10 cellular contexts compared by ENCODE assay signal in genomic region chr14:92655372-92655771, GRCh38.
DNase-seq lines count a peak whose midpoint lies in the region; ATAC-seq and TF ChIP-seq lines count a peak whose summit lies in the region.
"Had no signal": no experiment of that assay in that cellular context is flagged by ENCODE, and none has a peak within 500 bp of the region (broad histone marks: within the 10 kb centered on the region; RNA-seq: fewer than 3 reads in every experiment).

No MANE protein-coding gene starts in this region.

- POLR2A ChIA-PET in T-cell (lab: Charles Lee) = no interaction called here

- H3K9me3 ChIP-seq in esophagus squamous epithelium (no peaks in the 10 kb centered on the region), WERI-Rb-1 (ENCODE audit: severe bottlenecking) (no peaks in the 10 kb centered on the region)
- H3K9me3 ChIP-seq: mucosa of descending colon, thyroid gland had no signal

- H3K9me3 Mint-ChIP-seq in T-helper 2 cell treated with Interferon-gamma antibody and Interleukin-4, amounts not matched to agents 5 μg/mL and 100 μg/mL, for 36 hours = no peaks in the 10 kb centered on the region
- H3K9me3 Mint-ChIP-seq in T-cell = no peaks in the 10 kb centered on the region
- no peaks in the 10 kb centered on the region for H3K9me3 Mint-ChIP-seq in stimulated activated naive CD8-positive, alpha-beta T cell treated with anti-CD3 and anti-CD28 coated beads, Interleukin-15, Interleukin-2, amounts not matched to agents 100 ng/mL and 50 ng/mL, for 24 hours

- H3K4me1 Mint-ChIP-seq in T-helper 2 cell treated with Interferon-gamma antibody and Interleukin-4, amounts not matched to agents 5 μg/mL and 100 μg/mL, for 36 hours (ENCODE audit: low read depth) = peaks cover 47% of the 10 kb centered on the region
- peaks cover 73 to 85% (median 80%) of the 10 kb centered on the region in 3 donors for H3K4me1 Mint-ChIP-seq in T-cell
- H3K4me1 Mint-ChIP-seq in stimulated activated naive CD8-positive, alpha-beta T cell treated with anti-CD3 and anti-CD28 coated beads, Interleukin-15, Interleukin-2, amounts not matched to agents 100 ng/mL and 50 ng/mL, for 24 hours (ENCODE audit: low read depth) = peaks cover 84% of the 10 kb centered on the region

- CTCF ChIA-PET in T-cell (lab: Charles Lee) = no interaction called here

- DNase-seq in T-helper 2 cell treated with Interferon-gamma antibody and Interleukin-4, amounts not matched to agents 5 μg/mL and 100 μg/mL, for 36 hours (ENCODE audit: low spot score) = no peak
- DNase-seq in T-helper 2 cell (no peak), T-cell (peak in 3 of 34 experiments; percentile 20 to 44 (median 36)), esophagus squamous epithelium (lab: John Stamatoyannopoulos, UW) (no peak), NCI-H2081 (lab: John Stamatoyannopoulos, UW) (no peak), WERI-Rb-1 (no peak)
- DNase-seq: mucosa of descending colon, thyroid gland had no signal

- ATAC-seq in T-cell (replicated peaks in 1 of 4) (no peak), GM18498 (IDR thresholded peaks at IDR 0.05; ENCODE audit: unreplicated experiment) (no peak)
- ATAC-seq: mucosa of descending colon had no signal

- peaks cover 7 to 42% (median 8%) of the 10 kb centered on the region in 3 donors for H3K4me1 ChIP-seq in esophagus squamous epithelium

- H3K4me3 Mint-ChIP-seq in T-helper 2 cell treated with Interferon-gamma antibody and Interleukin-4, amounts not matched to agents 5 μg/mL and 100 μg/mL, for 36 hours = peak overlapping the region; percentile 44
- H3K4me3 Mint-ChIP-seq in T-cell = peak overlapping the region; percentile 99
- peak overlapping the region; percentile 99 for H3K4me3 Mint-ChIP-seq in stimulated activated naive CD8-positive, alpha-beta T cell treated with anti-CD3 and anti-CD28 coated beads, Interleukin-15, Interleukin-2, amounts not matched to agents 100 ng/mL and 50 ng/mL, for 24 hours

- H3K36me3 ChIP-seq in esophagus squamous epithelium = peaks cover 0 to 15% (median 0%) of the 10 kb centered on the region in 3 donors
- H3K36me3 ChIP-seq in WERI-Rb-1 = no peaks in the 10 kb centered on the region
- H3K36me3 ChIP-seq: thyroid gland had no signal

- H3K27ac Mint-ChIP-seq in T-helper 2 cell treated with Interferon-gamma antibody and Interleukin-4, amounts not matched to agents 5 μg/mL and 100 μg/mL, for 36 hours = no peak overlapping the region
- peak overlapping the region; percentile 89 to 93 for H3K27ac Mint-ChIP-seq in T-cell
- H3K27ac Mint-ChIP-seq in stimulated activated naive CD8-positive, alpha-beta T cell treated with anti-CD3 and anti-CD28 coated beads, Interleukin-15, Interleukin-2, amounts not matched to agents 100 ng/mL and 50 ng/mL, for 24 hours = peak overlapping the region; percentile 89

- no peaks in the 10 kb centered on the region for H3K27me3 ChIP-seq in esophagus squamous epithelium
- H3K27me3 ChIP-seq in WERI-Rb-1 (ENCODE audit: insufficient read depth, low read depth, severe bottlenecking) = no peaks in the 10 kb centered on the region
- H3K27me3 ChIP-seq: thyroid gland had no signal

- H3K36me3 Mint-ChIP-seq in T-helper 2 cell treated with Interferon-gamma antibody and Interleukin-4, amounts not matched to agents 5 μg/mL and 100 μg/mL, for 36 hours (ENCODE audit: low read depth) = peaks cover 52% of the 10 kb centered on the region
- H3K36me3 Mint-ChIP-seq in T-cell = peaks cover 48% of the 10 kb centered on the region
- peaks cover 66% of the 10 kb centered on the region for H3K36me3 Mint-ChIP-seq in stimulated activated naive CD8-positive, alpha-beta T cell treated with anti-CD3 and anti-CD28 coated beads, Interleukin-15, Interleukin-2, amounts not matched to agents 100 ng/mL and 50 ng/mL, for 24 hours (ENCODE audit: low read depth)

- WGBS in esophagus squamous epithelium, 2 donors = 78 to 90% methylated on average over 4 to 5 of the region's 5 CpGs

- TF ChIP-seq CTCF in esophagus squamous epithelium (IDR thresholded peaks at IDR 0.05) = no peak
- no peak for TF ChIP-seq CTCF in WERI-Rb-1 (IDR thresholded peaks at IDR 0.05; ENCODE audit: low read depth, low read length)

- H3K27me3 Mint-ChIP-seq in T-helper 2 cell treated with Interferon-gamma antibody and Interleukin-4, amounts not matched to agents 5 μg/mL and 100 μg/mL, for 36 hours (ENCODE audit: low read depth) = no peaks in the 10 kb centered on the region
- no peaks in the 10 kb centered on the region for H3K27me3 Mint-ChIP-seq in T-cell
- H3K27me3 Mint-ChIP-seq in stimulated activated naive CD8-positive, alpha-beta T cell treated with anti-CD3 and anti-CD28 coated beads, Interleukin-15, Interleukin-2, amounts not matched to agents 100 ng/mL and 50 ng/mL, for 24 hours = no peaks in the 10 kb centered on the region

- H3K27ac ChIP-seq in esophagus squamous epithelium (peak overlapping the region in 3 of 4 donors; percentile 72 to 87 (median 73)), WERI-Rb-1 (no peak overlapping the region)

- H3K4me3 ChIP-seq in esophagus squamous epithelium = peak overlapping the region in 3 of 4 donors; percentile 19 to 39 (median 21)
- H3K4me3 ChIP-seq in WERI-Rb-1 (ENCODE audit: low read depth, low read length) = no peak overlapping the region
- H3K4me3 ChIP-seq: mucosa of descending colon, thyroid gland had no signal

- no peak for TF ChIP-seq POLR2A in esophagus squamous epithelium (IDR thresholded peaks at IDR 0.05)

- intact Hi-C loops in esophagus squamous epithelium (cut with DNase I) = no loop called here

Comparison
In these comparisons a context has a peak if more than half of its experiments do, and no peak if none do; other contexts are left out.
1. H3K4me3 Mint-ChIP-seq: peak in every context shown above with its lines; median percentile 99 in T-cell; 99 in stimulated activated naive CD8-positive, alpha-beta T cell treated with anti-CD3 and anti-CD28 coated beads, Interleukin-15, Interleukin-2, amounts not matched to agents 100 ng/mL and 50 ng/mL, for 24 hours; 44 in T-helper 2 cell treated with Interferon-gamma antibody and Interleukin-4, amounts not matched to agents 5 μg/mL and 100 μg/mL, for 36 hours.